ENCODE assay signal across 29 cellular contexts in genomic region chr14:83395321-83395720, GRCh38.
"Had no signal": no experiment of that assay in that cellular context is flagged by ENCODE, and none has a peak within 500 bp of the region (broad histone marks: within the 10 kb centered on the region; RNA-seq: fewer than 3 reads in every experiment).

No MANE protein-coding gene starts in this region.

- FAIRE-seq: colon, frontal cortex, TTC549 had no signal

- DNase-seq: activated CD4-positive, alpha-beta memory T cell treated with anti-CD3 and anti-CD28 coated beads, Interleukin-2, amount 10 ng/mL, durations not matched to agents 7 days and 5 days; activated CD4-positive, alpha-beta T cell treated with anti-CD3 and anti-CD28 coated beads for 1 hour; activated CD4-positive, alpha-beta T cell treated with anti-CD3 and anti-CD28 coated beads for 4 hours; activated CD4-positive, alpha-beta T cell treated with anti-CD3 and anti-CD28 coated beads, Interleukin-2, amount 10 ng/mL, durations not matched to agents 7 days and 5 days; activated CD4-positive, alpha-beta T cell treated with anti-CD3 and anti-CD28 coated beads, Interleukin-2, amount 50 U/mL, for 4 hours; activated CD8-positive, alpha-beta memory T cell treated with anti-CD3 and anti-CD28 coated beads, Interleukin-2, amount 50 U/mL, for 48 hours; activated gamma-delta T cell; activated naive CD4-positive, alpha-beta T cell; activated naive CD4-positive, alpha-beta T cell treated with anti-CD3 and anti-CD28 coated beads, Interleukin-2, amount 10 ng/mL, durations not matched to agents 7 days and 5 days; activated naive CD8-positive, alpha-beta T cell treated with anti-CD3 and anti-CD28 coated beads, Interleukin-2, amount 10 ng/mL, durations not matched to agents 7 days and 5 days; activated T-cell treated with anti-CD3 and anti-CD28 coated beads for 4 hours; activated T-cell treated with anti-CD3 and anti-CD28 coated beads, Interleukin-2, amount 50 U/mL, for 24 hours; activated T-cell treated with anti-CD3 and anti-CD28 coated beads, Interleukin-2, amount 50 U/mL, for 72 hours; brain microvascular endothelial cell; caudate nucleus; cortex of kidney; dermis blood vessel endothelial cell; effector CD4-positive, alpha-beta T cell; effector memory CD8-positive, alpha-beta T cell; esophagus squamous epithelium; glutamatergic neuron; heart left ventricle; T-helper 2 cell had no signal

- H3K9me3 ChIP-seq: ascending aorta, esophagus squamous epithelium, heart left ventricle had no signal

- H3K4me3 ChIP-seq: ascending aorta, esophagus squamous epithelium, heart left ventricle had no signal

- H3K4me1 ChIP-seq: ascending aorta, esophagus squamous epithelium, heart left ventricle had no signal

- H3K36me3 ChIP-seq: ascending aorta, brain microvascular endothelial cell, esophagus squamous epithelium, heart left ventricle had no signal

- H3K27ac ChIP-seq: ascending aorta, brain microvascular endothelial cell, epithelial cell of prostate, esophagus squamous epithelium, heart left ventricle, VCaP had no signal

- H3K27me3 ChIP-seq: ascending aorta, brain microvascular endothelial cell, esophagus squamous epithelium, heart left ventricle had no signal
